In genomic region chr3:170360916-170361315, GRCh38 we compare ENCODE assay signal across 11 cellular contexts. TPM values are rescaled to one million over a fixed set of nuclear protein-coding genes. Genes with fewer than 3 reads are reported as not detected.
DNase-seq lines count a peak whose midpoint lies in the region; ATAC-seq and TF ChIP-seq lines count a peak whose summit lies in the region.
"Had no signal": no experiment of that assay in that cellular context is flagged by ENCODE, and none has a peak within 500 bp of the region (broad histone marks: within the 10 kb centered on the region; RNA-seq: fewer than 3 reads in every experiment).

No MANE protein-coding gene starts in this region.

- intact Hi-C loops in right cardiac atrium (cut with DNase I) = no loop called here
- intact Hi-C loops in left cardiac atrium (cut with DNase I) = no loop called here

- no peaks in the 10 kb centered on the region for H3K27me3 Mint-ChIP-seq in memory B cell

- peak overlapping the region; percentile 36 for H3K4me3 ChIP-seq in right cardiac atrium (ENCODE audit: low read length)
- H3K4me3 ChIP-seq in astrocyte of the cerebellum (ENCODE audit: low read depth, low read length) = peak overlapping the region; percentile 60

- in situ Hi-C loops in astrocyte of the cerebellum (cut with HindIII; ENCODE audit: low sequenced_read_pairs) = no loop called here

- H3K9me3 ChIP-seq in right cardiac atrium (ENCODE audit: control insufficient read depth, low read length) = no peaks in the 10 kb centered on the region

- no peaks in the 10 kb centered on the region for H3K27me3 ChIP-seq in right cardiac atrium (ENCODE audit: control insufficient read depth, insufficient read depth)

- peaks cover 8% of the 10 kb centered on the region for H3K4me1 ChIP-seq in right cardiac atrium (ENCODE audit: control insufficient read depth, insufficient read depth, low read length)

- H3K9me3 Mint-ChIP-seq in memory B cell = no peaks in the 10 kb centered on the region
- H3K9me3 Mint-ChIP-seq: activated T-cell treated with anti-CD3 and anti-CD28 coated beads, Interleukin-2, amount 50 U/mL, for 4 hours had no signal

- H3K36me3 Mint-ChIP-seq in memory B cell = peaks cover 15% of the 10 kb centered on the region

- 54% methylated on average over 5 of the region's 5 CpGs for WGBS in right cardiac atrium

- H3K27ac Mint-ChIP-seq in memory B cell = peak overlapping the region; percentile 67

- H3K27ac ChIP-seq in right cardiac atrium (ENCODE audit: low read length) = no peak overlapping the region
- no peak overlapping the region for H3K27ac ChIP-seq in RWPE1

- POLR2A ChIA-PET in RWPE1 (lab: Yijun Ruan, JAX; ENCODE audit: low non-redundant PET) = no interaction called here

- DNase-seq in right cardiac atrium = no peak
- DNase-seq in left cardiac atrium = no peak
- DNase-seq in astrocyte of the cerebellum (ENCODE audit: low read depth) = no peak
- no peak for DNase-seq in memory B cell (ENCODE audit: low spot score in 2 of 2)
- DNase-seq in NCI-H2196 treated with DMSO at 0.1 percent for 48 hours (lab: John Stamatoyannopoulos, UW; ENCODE audit: unreplicated experiment) = no peak
- no peak for DNase-seq in RWPE1 (ENCODE audit: low spot score)
- no peak for DNase-seq in HPDE6-E6E7 (ENCODE audit: extremely low spot score)
- no peak for DNase-seq in activated naive CD4-positive, alpha-beta T cell treated with Interleukin-2 at 50 U/mL for 16 hours
- DNase-seq: activated T-cell treated with anti-CD3 and anti-CD28 coated beads, Interleukin-2, amount 50 U/mL, for 4 hours; AML-193; NCI-H524 treated with DMSO at 0.1 percent for 48 hours had no signal

- peaks cover 36% of the 10 kb centered on the region for H3K4me1 Mint-ChIP-seq in memory B cell

- CTCF ChIA-PET in RWPE1 (lab: Yijun Ruan, JAX) = no interaction called here

- peak overlapping the region; percentile 32 for H3K4me3 Mint-ChIP-seq in memory B cell
- H3K4me3 Mint-ChIP-seq: activated T-cell treated with anti-CD3 and anti-CD28 coated beads, Interleukin-2, amount 50 U/mL, for 4 hours had no signal

- TF ChIP-seq CTCF in astrocyte of the cerebellum (IDR thresholded peaks at IDR 0.05; ENCODE audit: low read depth, low read length, missing control alignments) (no peak), RWPE1 (conservative IDR thresholded peaks at IDR 0.05; ENCODE audit: low read depth) (no peak)

- ATAC-seq in right cardiac atrium (no peak), left cardiac atrium (no peak), memory B cell (ENCODE audit: low read depth) (no peak)
- ATAC-seq: activated T-cell treated with anti-CD3 and anti-CD28 coated beads, Interleukin-2, amount 50 U/mL, for 4 hours had no signal

RNA-seq across cellular contexts. Expression of gene SKIL, which starts 3.4 kb away (rescaled TPM):
- total RNA-seq in right cardiac atrium = 10 to 100 TPM; 31.9 to 59.5 (median 39.1) TPM
- polyA plus RNA-seq in right cardiac atrium = 9.6 TPM
- total RNA-seq in left cardiac atrium = 10 to 100 TPM; 19.8 to 46.5 TPM

RNA-seq across cellular contexts. Expression of gene CLDN11, which starts 57.8 kb away (rescaled TPM):
- total RNA-seq in right cardiac atrium (10 to 100 TPM; 11.1 to 13.7 (median 11.7) TPM), left cardiac atrium (10 to 100 TPM in 1 of 2 donors, 1 to 10 TPM in 1; 9.4 to 12.9 TPM)
- 7.5 TPM for polyA plus RNA-seq in right cardiac atrium
